In genomic region chr1:37859507-37860345, GRCh38 we compare ENCODE assay signal across 8 cellular contexts. TPM values are rescaled to one million over a fixed set of nuclear protein-coding genes. Genes with fewer than 3 reads are reported as not detected.
DNase-seq lines count a peak whose midpoint lies in the region; ATAC-seq and TF ChIP-seq lines count a peak whose summit lies in the region.

Gene MTF1 (minus strand): TSS chr1:37859592. CDS start chr1:37857658, 1,934 bp downstream.

- TF ChIP-seq POLR2A in GM19193 (IDR thresholded peaks at IDR 0.05; ENCODE audit: extremely low read depth, insufficient read depth, insufficient read length) = peak; percentile 79

- H3K4me3 ChIP-seq in BE2C (ENCODE audit: low read depth, low read length) = peak within 1 kb of the TSS; percentile 90

- peaks cover 13% of the 10 kb centered on the region for H3K36me3 Mint-ChIP-seq in chondrocyte (ENCODE audit: low read depth)

- peak within 1 kb of the TSS; percentile 96 for H3K4me3 Mint-ChIP-seq in chondrocyte (ENCODE audit: unreplicated experiment)

- H3K27me3 Mint-ChIP-seq in chondrocyte (ENCODE audit: low read depth) = no peaks in the 10 kb centered on the region

- H3K4me1 Mint-ChIP-seq in chondrocyte (ENCODE audit: low read depth) = peaks cover 19% of the 10 kb centered on the region

- TF ChIP-seq CTCF in BE2C (IDR thresholded peaks at IDR 0.05; ENCODE audit: low read depth, low read length) = peak; percentile 74
- peak; percentile 99 for TF ChIP-seq CTCF in chondrocyte (IDR thresholded peaks at IDR 0.05)

- H3K27me3 ChIP-seq in BE2C = no peaks in the 10 kb centered on the region

- peaks cover 2% of the 10 kb centered on the region; the same call in 1 of the 2 replicates for H3K36me3 ChIP-seq in BE2C

- ATAC-seq in HG03439 (IDR thresholded peaks at IDR 0.05; ENCODE audit: unreplicated experiment) = peak; percentile 88

- H3K9me3 Mint-ChIP-seq in chondrocyte (ENCODE audit: low read depth) = no peaks in the 10 kb centered on the region

- peak; percentile 93 for DNase-seq in BE2C
- peak; percentile 100 for DNase-seq in NCI-H510A treated with DMSO at 0.1 percent for 48 hours (lab: John Stamatoyannopoulos, UW)
- DNase-seq in activated CD4-positive, alpha-beta T cell treated with anti-CD3 and anti-CD28 coated beads for 24 hours (ENCODE audit: low read depth in 2 of 2) = peak; percentile 91 to 95
- DNase-seq in chondrocyte (ENCODE audit: low spot score) = peak; percentile 99
- DNase-seq in kidney tubule cell (ENCODE audit: low spot score) = peak; percentile 98
- DNase-seq in stimulated activated CD4-positive, alpha-beta T cell treated with anti-CD3 and anti-CD28 coated beads, Interleukin-1b, Interleukin-23, amount 100 ng/mL, for 24 hours (ENCODE audit: low read depth in 4 of 4, low spot score in 1 of 4) = peak; percentile 90 to 97 (median 92)

- H3K4me1 ChIP-seq in BE2C = no peaks in the 10 kb centered on the region

- no peaks in the 10 kb centered on the region for H3K9me3 ChIP-seq in BE2C

- H3K27ac Mint-ChIP-seq in chondrocyte (ENCODE audit: unreplicated experiment) = peak within 1 kb of the TSS; percentile 95

RNA-seq across cellular contexts. Expression of gene MTF1, which starts in this region (rescaled TPM):
- polyA plus RNA-seq in BE2C (2012; ENCODE audit: insufficient read depth, insufficient read length, low read depth) = 2.8 TPM
- total RNA-seq in chondrocyte = 14.8 to 17.3 TPM (median 17.2 TPM) in 3 replicates

Comparison
In these comparisons a context has a peak if more than half of its experiments do, and no peak if none do; other contexts are left out.
1. Peak in every context shown above with its lines: DNase-seq, ATAC-seq and H3K4me3 ChIP-seq.